In genomic region chr9:33988219-33988890, GRCh38 we compare ENCODE assay signal across 9 cellular contexts.
DNase-seq lines count a peak whose midpoint lies in the region; ATAC-seq, FAIRE-seq and TF ChIP-seq lines count a peak whose summit lies in the region.
"Had no signal": no experiment of that assay in that cellular context is flagged by ENCODE, and none has a peak within 500 bp of the region (broad histone marks: within the 10 kb centered on the region; RNA-seq: fewer than 3 reads in every experiment).

No MANE protein-coding gene starts in this region.

- no peak overlapping the region for H3K4me2 ChIP-seq in HepG2 (ENCODE audit: low read depth, low read length)
- H3K4me2 ChIP-seq in osteoblast (ENCODE audit: insufficient read depth, low read length) = no peak overlapping the region

- H3K4me1 ChIP-seq in HepG2 (ENCODE audit: insufficient read depth, low read length) = no peaks in the 10 kb centered on the region
- H3K4me1 ChIP-seq in osteoblast (ENCODE audit: insufficient read depth, low read length) = no peaks in the 10 kb centered on the region
- no peaks in the 10 kb centered on the region for H3K4me1 ChIP-seq in right atrium auricular region
- H3K4me1 ChIP-seq: SJSA1 had no signal

- intact Hi-C loops in HepG2 (cut with micrococcal nuclease; ENCODE audit: unreplicated experiment) (no loop called here), left colon (cut with DNase I, micrococcal nuclease) (no loop called here)

- H2AFZ ChIP-seq in HepG2 (ENCODE audit: low read length) = no peak overlapping the region
- no peak overlapping the region for H2AFZ ChIP-seq in osteoblast (ENCODE audit: low read length)

- TF ChIP-seq EP300 in HepG2 (IDR thresholded peaks at IDR 0.05; ENCODE audit: low read depth in 2 of 2, low read length in 2 of 2) = no peak
- TF ChIP-seq EP300 in HepG2 (CRISPR knock-in tag; IDR thresholded peaks at IDR 0.05; ENCODE audit: borderline replicate concordance) = no peak

- CTCF ChIA-PET in HepG2 (lab: Yijun Ruan, JAX; ENCODE audit: low intra/inter-chr PET ratio, low total read pairs) = no interaction called here

- H3K27me3 ChIP-seq in HepG2 (ENCODE audit: control insufficient read depth in 1 of 2, insufficient read depth in 2 of 2, low read length in 2 of 2) = no peaks in the 10 kb centered on the region
- no peaks in the 10 kb centered on the region for H3K27me3 ChIP-seq in osteoblast (ENCODE audit: insufficient read depth, low read length)
- H3K27me3 ChIP-seq in right atrium auricular region = no peaks in the 10 kb centered on the region
- H3K27me3 ChIP-seq: SJSA1 had no signal

- TF ChIP-seq POLR2A in HepG2 (IDR thresholded peaks at IDR 0.05; ENCODE audit: insufficient read depth in 1 of 2, low read depth in 2 of 2, low read length in 2 of 2) = no peak

- TF ChIP-seq RAD21 in HepG2 (CRISPR knock-in tag; IDR thresholded peaks at IDR 0.05) = no peak

- 98% methylated on average over 5 of the region's 5 CpGs for WGBS in HepG2 (ENCODE audit: low lambda C conversion rate)

- H3K36me3 ChIP-seq in HepG2 (replicated peaks in 1 of 2; ENCODE audit: control insufficient read depth in 1 of 2, insufficient read depth in 2 of 2, low read length in 2 of 2) (peaks cover 13 to 63% of the 10 kb centered on the region in 2 experiments), osteoblast (ENCODE audit: insufficient read depth, low read length) (peaks cover 46% of the 10 kb centered on the region), right atrium auricular region (peaks cover 28% of the 10 kb centered on the region)

- POLR2A ChIA-PET in HepG2 (lab: Yijun Ruan, JAX) = no interaction called here

- H3K27ac ChIP-seq in HepG2 (ENCODE audit: extremely low read length, insufficient read depth, low read length) = no peak overlapping the region
- H3K27ac ChIP-seq in osteoblast (ENCODE audit: low read depth, low read length) = no peak overlapping the region
- no peak overlapping the region for H3K27ac ChIP-seq in right atrium auricular region
- H3K27ac ChIP-seq: SJSA1 had no signal

- DNase-seq in HepG2 (ENCODE audit: low spot score) (no peak), HTR-8/SVneo (ENCODE audit: insufficient read length, low spot score) (no peak), osteoblast (ENCODE audit: insufficient read length, low spot score, missing footprints) (no peak), right atrium auricular region (ENCODE audit: low spot score) (no peak), left colon (no peak)

- FAIRE-seq in HepG2 (lab: Jason Lieb, UNC) (no peak), HTR-8/SVneo (lab: Jason Lieb, UNC) (no peak)

- no peak overlapping the region for H3K9ac ChIP-seq in HepG2 (ENCODE audit: insufficient read depth, low read depth, low read length)

- TF ChIP-seq CTCF in HepG2 (CRISPR knock-in tag; IDR thresholded peaks at IDR 0.05) (no peak), osteoblast (IDR thresholded peaks at IDR 0.05; ENCODE audit: extremely low read depth, low read depth, low read length) (no peak), right atrium auricular region (IDR thresholded peaks at IDR 0.05) (no peak)

- H4K20me1 ChIP-seq in HepG2 (ENCODE audit: insufficient read depth, low read length) (no peaks in the 10 kb centered on the region), osteoblast (ENCODE audit: insufficient read depth, low read length) (no peaks in the 10 kb centered on the region)

- H3K9me3 ChIP-seq in HepG2 (ENCODE audit: low read length) = no peaks in the 10 kb centered on the region
- no peaks in the 10 kb centered on the region for H3K9me3 ChIP-seq in osteoblast (ENCODE audit: low read depth, low read length)
- H3K9me3 ChIP-seq in right atrium auricular region = no peaks in the 10 kb centered on the region
- H3K9me3 ChIP-seq: SJSA1 had no signal

- in situ Hi-C loops in HepG2 (cut with HindIII; ENCODE audit: extremely low pct_ligation_motif_present, low pct_unique_long_range_greater_than_20kb) = no loop called here

- no peak overlapping the region for H3K4me3 ChIP-seq in HepG2 (replicated peaks in 1 of 3; ENCODE audit: insufficient read depth in 1 of 3, low read depth in 2 of 3, low read length in 3 of 3)
- no peak overlapping the region for H3K4me3 ChIP-seq in osteoblast (ENCODE audit: insufficient read depth, low read length)
- H3K4me3 ChIP-seq in right atrium auricular region = no peak overlapping the region
- H3K4me3 ChIP-seq: SJSA1 had no signal

- no TSS peak for BruUV-seq in HepG2 (replicated peaks; lab: Mats Ljungman, UMichigan)

- peak; percentile 97 for ATAC-seq in GM18517 (IDR thresholded peaks at IDR 0.05; ENCODE audit: unreplicated experiment)
- peak; percentile 95 for ATAC-seq in GM21619 (IDR thresholded peaks at IDR 0.05; ENCODE audit: unreplicated experiment)
- peak; percentile 93 for ATAC-seq in HG03571 (IDR thresholded peaks at IDR 0.05; ENCODE audit: unreplicated experiment)
- no peak for ATAC-seq in HepG2
- no peak for ATAC-seq in left colon

- peaks cover 1% of the 10 kb centered on the region for H3K79me2 ChIP-seq in HepG2 (ENCODE audit: insufficient read depth, low read length)
- H3K79me2 ChIP-seq in osteoblast (ENCODE audit: insufficient read depth, low read length) = peaks cover 3% of the 10 kb centered on the region

TF ChIP-seq in HepG2, 621 proteins besides CTCF, POLR2A, EP300 and RAD21:
- peak; percentile 81 to 87 for TF ChIP-seq MAFK (conservative IDR thresholded peaks at IDR 0.05 in 1 of 2, IDR thresholded peaks at IDR 0.05 in 1 of 2; ENCODE audit: low read length in 2 of 2)
- no peak for TF ChIP-seq RBAK (CRISPR knock-in tag; IDR thresholded peaks at IDR 0.05)
- TF ChIP-seq MAFF (IDR thresholded peaks at IDR 0.05; ENCODE audit: low read depth, low read length) = peak; percentile 80

Comparison
In these comparisons a context has a peak if more than half of its experiments do, and no peak if none do; other contexts are left out.
1. ATAC-seq: peak in GM18517 (single experiment), GM21619 (single experiment) and HG03571 (single experiment); none in HepG2 (single experiment) and left colon (single experiment).